8 cellular contexts compared by ENCODE assay signal in genomic region chr3:168249048-168249538, GRCh38.
DNase-seq lines count a peak whose midpoint lies in the region; ATAC-seq and TF ChIP-seq lines count a peak whose summit lies in the region.

No MANE protein-coding gene starts in this region.

- H3K4me1 Mint-ChIP-seq in endodermal cell, result peaks cover 28% of the 10 kb centered on the region

- H3K36me3 Mint-ChIP-seq in endodermal cell (ENCODE audit: low read depth), result no peaks in the 10 kb centered on the region

- ATAC-seq in HG03097 (IDR thresholded peaks at IDR 0.05; ENCODE audit: low FRiP score, unreplicated experiment), result no peak

- H3K36me3 ChIP-seq in endodermal cell (ENCODE audit: control insufficient read depth, insufficient read depth, low read length) (no peaks in the 10 kb centered on the region), muscle layer of duodenum (ENCODE audit: control insufficient read depth in 1 of 2, insufficient read depth in 2 of 2, low read length in 2 of 2) (no peaks in the 10 kb centered on the region)

- peak overlapping the region; percentile 5 for H3K9ac ChIP-seq in endodermal cell (ENCODE audit: extremely low read depth, low read length, poor library complexity, severe bottlenecking)

- peak overlapping the region; percentile 96 for H3K4me3 ChIP-seq in endodermal cell (ENCODE audit: low read length)
- H3K4me3 ChIP-seq in muscle layer of duodenum (ENCODE audit: low read depth in 1 of 2, low read length in 2 of 2), result peak overlapping the region; percentile 68 to 92

- H3K27me3 Mint-ChIP-seq in endodermal cell (ENCODE audit: insufficient read depth), result peaks cover 24% of the 10 kb centered on the region

- H3K9me3 ChIP-seq in endodermal cell (ENCODE audit: control insufficient read depth, low read length), result peaks cover 1% of the 10 kb centered on the region
- H3K9me3 ChIP-seq in muscle layer of duodenum (ENCODE audit: control insufficient read depth in 1 of 2, low read length in 2 of 2), result no peaks in the 10 kb centered on the region

- H3K27ac ChIP-seq in endodermal cell (ENCODE audit: low read depth, low read length), result peak overlapping the region; percentile 93
- H3K27ac ChIP-seq in muscle layer of duodenum (ENCODE audit: low read length), result no peak overlapping the region

- H3K4me3 Mint-ChIP-seq in endodermal cell, result peak overlapping the region; percentile 73

- no peaks in the 10 kb centered on the region for H3K9me3 Mint-ChIP-seq in endodermal cell

- DNase-seq in GM10266 (ENCODE audit: extremely low spot score) (peak; percentile 71), H4 (ENCODE audit: low spot score) (peak; percentile 29), NCI-H446 treated with DMSO at 0.1 percent for 48 hours (lab: John Stamatoyannopoulos, UW) (peak; percentile 64), endodermal cell (no peak), hippocampal formation (lab: John Stamatoyannopoulos, UW) (no peak), NCI-H2196 (lab: John Stamatoyannopoulos, UW; ENCODE audit: unreplicated experiment) (no peak)

- H3K27me3 ChIP-seq in endodermal cell (ENCODE audit: control insufficient read depth, insufficient read depth, low read length, poor library complexity, severe bottlenecking) (peaks cover 17% of the 10 kb centered on the region), muscle layer of duodenum (ENCODE audit: low read depth, low read length) (peaks cover 6% of the 10 kb centered on the region)

- 0% methylated on average over 4 to 21 of the region's 21 CpGs for WGBS in endodermal cell (ENCODE audit: insufficient coverage in 1 of 2, insufficient read length in 1 of 2), 2 experiments

- peak overlapping the region; percentile 35 for H3K27ac Mint-ChIP-seq in endodermal cell

- no peak for TF ChIP-seq CTCF in GM10266 (IDR thresholded peaks at IDR 0.05; ENCODE audit: control insufficient read depth, insufficient read depth, low read depth, missing control alignments)
- TF ChIP-seq CTCF in endodermal cell (conservative IDR thresholded peaks at IDR 0.05), result no peak

- H3K4me1 ChIP-seq in endodermal cell (ENCODE audit: control insufficient read depth, insufficient read depth, low read length) (peaks cover 8% of the 10 kb centered on the region), muscle layer of duodenum (ENCODE audit: control insufficient read depth in 1 of 2, insufficient read depth in 2 of 2, low read length in 2 of 2) (peaks cover 4 to 8% of the 10 kb centered on the region in 2 donors)

Comparison
In these comparisons a context has a peak if more than half of its experiments do, and no peak if none do; other contexts are left out.
1. DNase-seq: peak in GM10266 (single experiment), H4 (single experiment) and NCI-H446 treated with DMSO at 0.1 percent for 48 hours (single experiment); none in endodermal cell (single experiment), hippocampal formation (0 of 2) and NCI-H2196 (single experiment).